In genomic region chr1:56459260-56459659, GRCh38 we compare ENCODE assay signal across 13 cellular contexts.
A peak's percentile ranks its signal among the peaks of the same experiment; 100 is the strongest.
DNase-seq lines count a peak whose midpoint lies in the region; ATAC-seq and TF ChIP-seq lines count a peak whose summit lies in the region.
"Had no signal": no experiment of that assay in that cellular context is flagged by ENCODE, and none has a peak within 500 bp of the region (broad histone marks: within the 10 kb centered on the region; RNA-seq: fewer than 3 reads in every experiment).

No MANE protein-coding gene starts in this region.

- no peak overlapping the region for H3K4me3 Mint-ChIP-seq in H9
- H3K4me3 Mint-ChIP-seq: B cell; CD8-positive, alpha-beta T cell had no signal

- no peak overlapping the region for H4K5ac ChIP-seq in H9 (ENCODE audit: insufficient read length, low read depth, low read length)

- no peaks in the 10 kb centered on the region for H3K9me3 Mint-ChIP-seq in H9
- H3K9me3 Mint-ChIP-seq: CD8-positive, alpha-beta T cell had no signal

- H3K18ac ChIP-seq in H9 (ENCODE audit: insufficient read length, low read depth, low read length): no peak overlapping the region

- H3K9me3 ChIP-seq in OCI-LY3 (ENCODE audit: insufficient read depth, low read length): no peaks in the 10 kb centered on the region
- H3K9me3 ChIP-seq in H9 (ENCODE audit: control insufficient read depth, low read depth, low read length): no peaks in the 10 kb centered on the region
- H3K9me3 ChIP-seq: BLaER1 treated with 17β-estradiol and CSF1 and Interleukin-3, amounts not matched to agents 10 nM and 100 nM had no signal

- no peaks in the 10 kb centered on the region for H3K23me2 ChIP-seq in H9 (ENCODE audit: insufficient read length, low read depth, low read length, poor library complexity, severe bottlenecking)

- H4K8ac ChIP-seq in H9 (replicated peaks; ENCODE audit: insufficient read length, low read depth, low read length): no peak overlapping the region

- no peaks in the 10 kb centered on the region; the same call in 1 of the 2 replicates for H3K27me3 Mint-ChIP-seq in H9 (ENCODE audit: low read depth)
- H3K27me3 Mint-ChIP-seq: B cell had no signal

- no peak overlapping the region for H3K14ac ChIP-seq in H9 (ENCODE audit: insufficient read depth, low read length)

- H4K91ac ChIP-seq in H9 (ENCODE audit: insufficient read length, low read depth, low read length): no peak overlapping the region

- H3K4me1 ChIP-seq in OCI-LY3 (ENCODE audit: low read length): peaks cover 32% of the 10 kb centered on the region
- no peaks in the 10 kb centered on the region; the same call in 1 of the 2 replicates for H3K4me1 ChIP-seq in H9 (ENCODE audit: insufficient read depth, low read length)
- H3K4me1 ChIP-seq: BLaER1 treated with 17β-estradiol and CSF1 and Interleukin-3, amounts not matched to agents 10 nM and 100 nM had no signal

- TF ChIP-seq CTCF in OCI-LY3 (IDR thresholded peaks at IDR 0.05; ENCODE audit: low read depth, low read length): no peak
- no peak for TF ChIP-seq CTCF in H9 (conservative IDR thresholded peaks at IDR 0.05)

- no peaks in the 10 kb centered on the region for H4K20me1 ChIP-seq in OCI-LY3 (ENCODE audit: insufficient read depth, low read length)
- H4K20me1 ChIP-seq in H9 (ENCODE audit: control insufficient read depth, insufficient read depth, insufficient read length): no peaks in the 10 kb centered on the region
- H4K20me1 ChIP-seq: BLaER1 treated with 17β-estradiol and CSF1 and Interleukin-3, amounts not matched to agents 10 nM and 100 nM had no signal

- no peak overlapping the region for H3K56ac ChIP-seq in H9 (ENCODE audit: insufficient read length, low read depth, low read length)

- H3T11ph ChIP-seq in H9 (ENCODE audit: low read length): no peak overlapping the region

- H3K4me3 ChIP-seq in OCI-LY3 (ENCODE audit: low read length): no peak overlapping the region
- H3K4me3 ChIP-seq: BLaER1 treated with 17β-estradiol and CSF1 and Interleukin-3, amounts not matched to agents 10 nM and 100 nM had no signal

- H2BK5ac ChIP-seq in H9 (ENCODE audit: insufficient read length, low read length): no peak overlapping the region

- H3K36me3 Mint-ChIP-seq in H9 (ENCODE audit: insufficient read depth in 1 of 3, low read depth in 3 of 3): peaks cover 0 to 6% (median 0%) of the 10 kb centered on the region in 3 experiments; a peak in 2 of 7 replicates
- H3K36me3 Mint-ChIP-seq: CD8-positive, alpha-beta T cell had no signal

- peaks cover 21 to 27% of the 10 kb centered on the region in 2 experiments for H3K4me1 Mint-ChIP-seq in H9

- ATAC-seq in GM19395 (IDR thresholded peaks at IDR 0.05; ENCODE audit: unreplicated experiment): no peak
- ATAC-seq in GM21529 (IDR thresholded peaks at IDR 0.05; ENCODE audit: unreplicated experiment): no peak
- ATAC-seq: CD8-positive, alpha-beta T cell had no signal

- H3K4me2 ChIP-seq in OCI-LY3 (ENCODE audit: low read length) (peak overlapping the region; percentile 45), H9 (ENCODE audit: insufficient read depth, insufficient read length, low read length) (no peak overlapping the region)
- H3K4me2 ChIP-seq: BLaER1 treated with 17β-estradiol and CSF1 and Interleukin-3, amounts not matched to agents 10 nM and 100 nM had no signal

- H2BK12ac ChIP-seq in H9 (ENCODE audit: insufficient read length, low read depth, low read length): no peak overlapping the region

- H2BK15ac ChIP-seq in H9 (ENCODE audit: low read depth, low read length): no peak overlapping the region

- H3K27me3 ChIP-seq in OCI-LY3 (ENCODE audit: low read depth, low read length) (peaks cover 13% of the 10 kb centered on the region), H9 (ENCODE audit: insufficient read depth, low read length) (no peaks in the 10 kb centered on the region)

- H3K9ac ChIP-seq in OCI-LY3 (ENCODE audit: low read length) (no peak overlapping the region), H9 (ENCODE audit: extremely low read depth, insufficient read length, low read length) (no peak overlapping the region)
- H3K9ac ChIP-seq: BLaER1 treated with 17β-estradiol and CSF1 and Interleukin-3, amounts not matched to agents 10 nM and 100 nM had no signal

- H3K4ac ChIP-seq in H9 (ENCODE audit: low read depth, low read length): no peak overlapping the region

- no peak overlapping the region for H3K23ac ChIP-seq in H9 (ENCODE audit: insufficient read length, low read depth, low read length)

- no peaks in the 10 kb centered on the region for H3K79me2 ChIP-seq in OCI-LY3 (ENCODE audit: low read length)
- no peaks in the 10 kb centered on the region for H3K79me2 ChIP-seq in H9 (ENCODE audit: insufficient read depth, low read length)

- H2BK120ac ChIP-seq in H9 (ENCODE audit: low read depth, low read length, poor library complexity, severe bottlenecking): no peak overlapping the region

- no peaks in the 10 kb centered on the region for H3K36me3 ChIP-seq in OCI-LY3 (replicated peaks; ENCODE audit: low read depth, low read length)
- H3K36me3 ChIP-seq: BLaER1 treated with 17β-estradiol and CSF1 and Interleukin-3, amounts not matched to agents 10 nM and 100 nM had no signal

- H3K27ac ChIP-seq in OCI-LY3 (ENCODE audit: low read length) (no peak overlapping the region), H9 (ENCODE audit: insufficient read length, low read depth, low read length) (no peak overlapping the region)
- H3K27ac ChIP-seq: BLaER1 treated with 17β-estradiol and CSF1 and Interleukin-3, amounts not matched to agents 10 nM and 100 nM had no signal

- no peak overlapping the region for H3K27ac Mint-ChIP-seq in H9
- H3K27ac Mint-ChIP-seq: B cell; CD8-positive, alpha-beta T cell had no signal

- no peak overlapping the region for H2AK5ac ChIP-seq in H9 (ENCODE audit: insufficient read length, low read length)

- peak; percentile 18 for DNase-seq in glomerular visceral epithelial cell (ENCODE audit: extremely low spot score)
- peak; percentile 14 for DNase-seq in non-pigmented ciliary epithelial cell (ENCODE audit: low read depth)
- DNase-seq in H9: no peak
- DNase-seq: Calu3; CD8-positive, alpha-beta T cell; DMS79 treated with DMSO at 0.1 percent for 48 hours; GOT3; H7 had no signal

- no peak overlapping the region for H2BK20ac ChIP-seq in H9 (ENCODE audit: low read depth, low read length, poor library complexity, severe bottlenecking)

- whole genome bisulfite sequencing in H9 (ENCODE audit: extremely low coverage, insufficient read length, low lambda C conversion rate): no CpG with 5 or more reads among the region's 4 CpGs

- H2AFZ ChIP-seq in OCI-LY3 (ENCODE audit: low read depth, low read length) (no peak overlapping the region), H9 (ENCODE audit: low read length) (no peak overlapping the region)

- no peaks in the 10 kb centered on the region for H3K79me1 ChIP-seq in H9 (ENCODE audit: insufficient read depth, low read depth, low read length, poor library complexity, severe bottlenecking)
